Comparison of ENCODE assay signal across 8 cellular contexts in the genomic region with DNA sequence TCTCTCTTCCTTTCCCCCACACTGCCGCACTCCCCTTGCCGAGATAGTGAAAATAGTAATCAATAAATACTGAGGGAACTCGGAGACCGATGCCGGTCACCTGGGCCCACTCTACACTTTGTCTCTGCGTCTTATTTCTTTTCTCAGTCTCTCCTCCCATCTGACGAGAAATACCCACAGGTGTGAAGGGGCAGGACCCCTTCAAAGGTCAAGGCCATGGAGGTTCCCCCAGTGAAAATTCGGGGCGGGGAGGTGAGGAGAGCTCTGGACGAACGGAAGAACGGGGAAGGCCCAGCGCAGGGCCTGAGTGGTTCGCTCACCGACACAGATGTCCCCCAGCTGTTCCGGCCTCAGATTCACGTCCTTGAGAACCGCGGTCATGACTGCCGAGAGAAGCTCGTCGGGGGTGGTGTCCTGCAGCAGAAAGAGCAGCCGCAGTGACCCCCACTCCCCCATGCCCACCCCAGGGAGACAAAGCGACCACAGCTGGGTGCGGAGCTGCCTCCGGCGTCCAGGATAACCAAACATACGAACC. TPM values are rescaled to one million over a fixed set of nuclear protein-coding genes. Genes with fewer than 3 reads are reported as not detected.
A peak's percentile ranks its signal among the peaks of the same experiment; 100 is the strongest.
DNase-seq lines count a peak whose midpoint lies in the region; ATAC-seq, FAIRE-seq and TF ChIP-seq lines count a peak whose summit lies in the region.

No MANE protein-coding gene starts in this region.

- H3K27ac ChIP-seq in WERI-Rb-1 (peak overlapping the region; percentile 52), pancreas (peak overlapping the region; percentile 72 to 83 (median 78))

- H3K9me3 ChIP-seq in WERI-Rb-1 (ENCODE audit: severe bottlenecking), result no peaks in the 10 kb centered on the region
- H3K9me3 ChIP-seq in pancreas, result no peaks in the 10 kb centered on the region

- no peaks in the 10 kb centered on the region for H3K27me3 ChIP-seq in WERI-Rb-1 (ENCODE audit: insufficient read depth, low read depth, severe bottlenecking)
- H3K27me3 ChIP-seq in pancreas, result no peaks in the 10 kb centered on the region

- H3K36me3 ChIP-seq in WERI-Rb-1 (peaks cover 19% of the 10 kb centered on the region), pancreas (peaks cover 0 to 10% (median 6%) of the 10 kb centered on the region in 3 donors)

- DNase-seq in stimulated activated CD4-positive, alpha-beta T cell treated with anti-CD3 and anti-CD28 coated beads, Interleukin-2, amount 100 ng/mL, for 24 hours, result peak; percentile 24 to 30
- DNase-seq in stimulated activated CD4-positive, alpha-beta T cell treated with anti-CD3 and anti-CD28 coated beads, Interleukin-4, amount 100 ng/mL, for 4 hours, result no peak
- DNase-seq in WERI-Rb-1 (no peak), fibroblast of the aortic adventitia (ENCODE audit: low read depth) (peak; percentile 14), pancreas (peak in 4 of 6 donors; percentile 51 to 60 (median 54)), C1 segment of cervical spinal cord (lab: John Stamatoyannopoulos, UW) (no peak)

- H3K4me1 ChIP-seq in pancreas, result peaks cover 25 to 44% (median 38%) of the 10 kb centered on the region in 3 donors

- H3K4me3 ChIP-seq in WERI-Rb-1 (ENCODE audit: low read depth, low read length), result peak overlapping the region; percentile 82
- peak overlapping the region; percentile 89 for H3K4me3 ChIP-seq in fibroblast of the aortic adventitia (ENCODE audit: low read depth, low read length)
- peak overlapping the region; percentile 65 to 93 (median 88) for H3K4me3 ChIP-seq in pancreas

- 0 to 1% methylated on average over 28 of the region's 28 CpGs for WGBS in pancreas, 2 donors

- TF ChIP-seq CTCF in WERI-Rb-1 (IDR thresholded peaks at IDR 0.05; ENCODE audit: low read depth, low read length) (no peak), fibroblast of the aortic adventitia (IDR thresholded peaks at IDR 0.05; ENCODE audit: insufficient read depth, low read length) (no peak), pancreas (IDR thresholded peaks at IDR 0.05) (no peak)

- intact Hi-C loops in pancreas (cut with DNase I), result no loop called here

- ATAC-seq in pancreas (peak in 2 of 4 donors; percentile 21 to 28), HG03196 (IDR thresholded peaks at IDR 0.05; ENCODE audit: unreplicated experiment) (no peak), HG03139 (IDR thresholded peaks at IDR 0.05; ENCODE audit: unreplicated experiment) (no peak)

- FAIRE-seq in pancreas (lab: Jason Lieb, UNC), result no peak

RNA-seq across cellular contexts. Expression of a gene that starts 0.6 kb away (rescaled TPM):
- total RNA-seq in fibroblast of the aortic adventitia (ENCODE audit: low replicate concordance) (20.6 and 40.9 TPM in 2 replicates), pancreas (10 to 100 TPM; 44.2 to 66.9 (median 59.0) TPM)
- polyA plus RNA-seq in pancreas, result 100 to 1,000 TPM in 1 of 2 donors, 10 to 100 TPM in 1; 99.3 to 110 TPM

RNA-seq across cellular contexts. Expression of a gene that starts 2.1 kb away (rescaled TPM):
- total RNA-seq in fibroblast of the aortic adventitia (ENCODE audit: low replicate concordance) (8.3 and 20.7 TPM in 2 replicates), pancreas (10 to 100 TPM in 3 of 6 donors, 1 to 10 TPM in 3; 7.2 to 20.2 (median 9.9) TPM)
- polyA plus RNA-seq in pancreas, result 10 to 100 TPM in 1 of 2 donors, 1 to 10 TPM in 1; 8.2 to 14.2 TPM

RNA-seq across cellular contexts. Expression of a gene that starts 29.0 kb away (rescaled TPM):
- total RNA-seq in fibroblast of the aortic adventitia (ENCODE audit: low replicate concordance) (36.2 and 38.0 TPM in 2 replicates), pancreas (10 to 100 TPM in 4 of 6 donors, 1 to 10 TPM in 2; 8.5 to 16.0 (median 10.4) TPM)
- 10 to 100 TPM in 1 of 2 donors, 1 to 10 TPM in 1; 6.3 to 10.7 TPM for polyA plus RNA-seq in pancreas

Comparison
In these comparisons a context has a peak if more than half of its experiments do, and no peak if none do; other contexts are left out.
1. DNase-seq: peak in stimulated activated CD4-positive, alpha-beta T cell treated with anti-CD3 and anti-CD28 coated beads, Interleukin-2, amount 100 ng/mL, for 24 hours (2 of 2), fibroblast of the aortic adventitia (single experiment) and pancreas (4 of 6); none in stimulated activated CD4-positive, alpha-beta T cell treated with anti-CD3 and anti-CD28 coated beads, Interleukin-4, amount 100 ng/mL, for 4 hours (0 of 2), WERI-Rb-1 (single experiment) and C1 segment of cervical spinal cord (0 of 14).
2. Peak in every context shown above with its lines, with median percentiles within 50 percentile points of each other: H3K4me3 ChIP-seq.